In the genomic region with DNA sequence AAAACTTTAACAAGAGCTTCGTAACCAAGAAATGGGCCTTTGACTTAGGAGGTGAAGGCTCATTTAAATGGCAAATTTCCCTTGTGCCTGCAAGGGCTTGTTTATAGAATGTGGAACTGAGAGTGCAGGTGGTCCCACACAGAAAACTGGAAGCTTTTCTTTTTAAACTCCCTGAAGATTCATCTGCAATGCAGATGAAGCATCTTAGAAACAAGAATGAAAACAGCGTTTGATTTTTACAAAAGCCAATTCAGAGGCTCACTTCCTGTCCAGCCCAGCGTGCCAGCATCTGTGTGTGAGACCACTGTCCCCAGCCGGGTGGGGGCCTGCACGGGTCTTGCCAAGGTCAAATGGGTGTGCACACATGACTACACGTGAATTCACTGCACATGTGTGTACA, we compare ENCODE assay signal across 10 cellular contexts.
DNase-seq lines count a peak whose midpoint lies in the region; ATAC-seq, FAIRE-seq and TF ChIP-seq lines count a peak whose summit lies in the region.
"Had no signal": no experiment of that assay in that cellular context is flagged by ENCODE, and none has a peak within 500 bp of the region (broad histone marks: within the 10 kb centered on the region; RNA-seq: fewer than 3 reads in every experiment).

No MANE protein-coding gene starts in this region.

- RAD21 ChIA-PET in GM12878 (lab: Charles Lee; ENCODE audit: unreplicated experiment) = interaction anchor here (1.0 to 4.8 kb wide), 13 partner anchors 29 to 566 kb away, joined by 3 to 83 read pairs (median 4); no protein-coding TSS in a partner anchor

- no TSS peak for BruUV-seq in GM12878 (replicated peaks; lab: Mats Ljungman, UMichigan)

- peaks cover 0 to 6% of the 10 kb centered on the region in 2 donors for H3K4me1 Mint-ChIP-seq in natural killer cell
- H3K4me1 Mint-ChIP-seq in natural killer cell treated with Interleukin-12 subunit alpha and Interleukin-12 subunit beta and Interleukin-15 and Interleukin-18, amount 100 ng/mL, for 72 hours (ENCODE audit: low read depth in 2 of 2) = peaks cover 0 to 5% of the 10 kb centered on the region in 2 donors
- H3K4me1 Mint-ChIP-seq in activated T-helper 17 cell treated with anti-CD3 and anti-CD28 coated beads, Interleukin-2, amount 50 U/mL, for 72 hours = no peaks in the 10 kb centered on the region

- TF ChIP-seq POLR2A in GM12878 (IDR thresholded peaks at IDR 0.05; ENCODE audit: low read depth, low read length) = no peak

- in situ Hi-C loops in GM12878 (cut with MboI) = no loop called here

- peak overlapping the region; percentile 28; the same call in 1 of the 2 replicates for H3K4me3 ChIP-seq in GM12878
- no peak overlapping the region for H3K4me3 ChIP-seq in hepatocyte
- H3K4me3 ChIP-seq in smooth muscle cell = no peak overlapping the region
- H3K4me3 ChIP-seq: heart right ventricle, psoas muscle had no signal

- SMC1A ChIA-PET in GM12878 (lab: Charles Lee; ENCODE audit: uncharacterized antibody, unreplicated experiment) = interaction anchor here (0.9 to 12.9 kb wide), 10 partner anchors 45 to 564 kb away, joined by 3 to 352 read pairs (median 4); no protein-coding TSS in a partner anchor

- H3K9me3 ChIP-seq in GM12878 (replicated peaks; ENCODE audit: control insufficient read depth, insufficient read depth, low read length) = no peaks in the 10 kb centered on the region
- no peaks in the 10 kb centered on the region for H3K9me3 ChIP-seq in hepatocyte (ENCODE audit: low read depth)
- no peaks in the 10 kb centered on the region for H3K9me3 ChIP-seq in smooth muscle cell (replicated peaks; ENCODE audit: low read depth)
- H3K9me3 ChIP-seq: heart right ventricle, psoas muscle had no signal

- no peaks in the 10 kb centered on the region for H4K20me1 ChIP-seq in GM12878 (ENCODE audit: control insufficient read depth, insufficient read depth)
- no peaks in the 10 kb centered on the region for H4K20me1 ChIP-seq in hepatocyte (ENCODE audit: insufficient read depth, poor library complexity, severe bottlenecking)
- H4K20me1 ChIP-seq in smooth muscle cell (ENCODE audit: low read depth) = no peaks in the 10 kb centered on the region

- H3F3A ChIP-seq in smooth muscle cell (ENCODE audit: low read depth) = no peaks in the 10 kb centered on the region

- H3K4me1 ChIP-seq in GM12878 (ENCODE audit: control insufficient read depth, insufficient read depth, low read length) = peaks cover 40% of the 10 kb centered on the region
- peaks cover 15% of the 10 kb centered on the region for H3K4me1 ChIP-seq in hepatocyte (ENCODE audit: insufficient read depth)
- peaks cover 19% of the 10 kb centered on the region for H3K4me1 ChIP-seq in smooth muscle cell (ENCODE audit: low read depth)

- no peaks in the 10 kb centered on the region for H3K79me2 ChIP-seq in GM12878 (ENCODE audit: control insufficient read depth, insufficient read depth, low read length)
- H3K79me2 ChIP-seq in hepatocyte = no peaks in the 10 kb centered on the region
- H3K79me2 ChIP-seq in smooth muscle cell (ENCODE audit: low read depth) = no peaks in the 10 kb centered on the region

- TF ChIP-seq EP300 in GM12878 (IDR thresholded peaks at IDR 0.05; ENCODE audit: borderline replicate concordance in 1 of 2, control insufficient read depth in 1 of 2, low read depth in 2 of 2, low read length in 2 of 2) = peak; percentile 53 to 56; a peak in 2 of 4 replicates

- intact Hi-C loops in natural killer cell (cut with micrococcal nuclease) = no loop called here
- intact Hi-C loops in GM12878 (cut with micrococcal nuclease; ENCODE audit: unreplicated experiment) = loop anchor here (1.0 kb wide), 1 partner anchor 352 kb away; no protein-coding TSS in a partner anchor

- H3K4me2 ChIP-seq in GM12878 (ENCODE audit: control insufficient read depth, insufficient read depth) = peak overlapping the region; percentile 89
- H3K4me2 ChIP-seq in hepatocyte = no peak overlapping the region
- no peak overlapping the region for H3K4me2 ChIP-seq in smooth muscle cell

- H3K4me3 Mint-ChIP-seq in natural killer cell = peak overlapping the region; percentile 31
- no peak overlapping the region for H3K4me3 Mint-ChIP-seq in natural killer cell treated with Interleukin-12 subunit alpha and Interleukin-12 subunit beta and Interleukin-15 and Interleukin-18, amount 100 ng/mL, for 72 hours
- H3K4me3 Mint-ChIP-seq in activated T-helper 17 cell treated with anti-CD3 and anti-CD28 coated beads, Interleukin-2, amount 50 U/mL, for 72 hours = no peak overlapping the region

- no peak overlapping the region for H3K27ac Mint-ChIP-seq in natural killer cell
- H3K27ac Mint-ChIP-seq in natural killer cell treated with Interleukin-12 subunit alpha and Interleukin-12 subunit beta and Interleukin-15 and Interleukin-18, amount 100 ng/mL, for 72 hours = no peak overlapping the region
- no peak overlapping the region for H3K27ac Mint-ChIP-seq in activated T-helper 17 cell treated with anti-CD3 and anti-CD28 coated beads, Interleukin-2, amount 50 U/mL, for 72 hours

- H3K36me3 Mint-ChIP-seq in natural killer cell = no peaks in the 10 kb centered on the region
- no peaks in the 10 kb centered on the region for H3K36me3 Mint-ChIP-seq in natural killer cell treated with Interleukin-12 subunit alpha and Interleukin-12 subunit beta and Interleukin-15 and Interleukin-18, amount 100 ng/mL, for 72 hours
- no peaks in the 10 kb centered on the region for H3K36me3 Mint-ChIP-seq in activated T-helper 17 cell treated with anti-CD3 and anti-CD28 coated beads, Interleukin-2, amount 50 U/mL, for 72 hours (ENCODE audit: low read depth)

- no peaks in the 10 kb centered on the region for H3K27me3 ChIP-seq in GM12878 (replicated peaks in 1 of 2; ENCODE audit: control insufficient read depth in 2 of 2, insufficient read depth in 2 of 2, low read length in 1 of 2)
- H3K27me3 ChIP-seq in hepatocyte = no peaks in the 10 kb centered on the region
- H3K27me3 ChIP-seq in smooth muscle cell (ENCODE audit: low read depth) = no peaks in the 10 kb centered on the region
- H3K27me3 ChIP-seq: heart right ventricle had no signal

- TF ChIP-seq RAD21 in GM12878 (IDR thresholded peaks at IDR 0.05; ENCODE audit: insufficient read depth, low read depth, low read length) = no peak

- no peaks in the 10 kb centered on the region for H3K9me2 ChIP-seq in hepatocyte (replicated peaks; ENCODE audit: insufficient read depth)

- no peaks in the 10 kb centered on the region for H3K9me3 Mint-ChIP-seq in natural killer cell
- H3K9me3 Mint-ChIP-seq in natural killer cell treated with Interleukin-12 subunit alpha and Interleukin-12 subunit beta and Interleukin-15 and Interleukin-18, amount 100 ng/mL, for 72 hours = no peaks in the 10 kb centered on the region
- no peaks in the 10 kb centered on the region for H3K9me3 Mint-ChIP-seq in activated T-helper 17 cell treated with anti-CD3 and anti-CD28 coated beads, Interleukin-2, amount 50 U/mL, for 72 hours

- WGBS in GM12878 (ENCODE audit: insufficient coverage, insufficient replicate concordance, low lambda C conversion rate, missing lambda C conversion rate) = 0% methylated on average over 6 of the region's 6 CpGs
- 71% methylated on average over 6 of the region's 6 CpGs for WGBS in hepatocyte (ENCODE audit: low lambda C conversion rate, missing lambda C conversion rate)
- WGBS in smooth muscle cell (ENCODE audit: low lambda C conversion rate) = 89% methylated on average over 6 of the region's 6 CpGs

- TF ChIP-seq CTCF in natural killer cell (IDR thresholded peaks at IDR 0.05) = no peak
- no peak for TF ChIP-seq CTCF in GM12878 (IDR thresholded peaks at IDR 0.05 in 2 of 3, conservative IDR thresholded peaks at IDR 0.05 in 1 of 3; ENCODE audit: control insufficient read depth in 2 of 3, extremely low read depth in 1 of 3, insufficient read depth in 1 of 3, low read depth in 3 of 3, low read length in 3 of 3)
- no peak for TF ChIP-seq CTCF in hepatocyte (IDR thresholded peaks at IDR 0.05; ENCODE audit: poor library complexity)
- TF ChIP-seq CTCF in smooth muscle cell (IDR thresholded peaks at IDR 0.05; ENCODE audit: borderline replicate concordance, insufficient read depth, poor library complexity, severe bottlenecking) = no peak

- CTCF ChIA-PET in GM12878 (lab: Yijun Ruan, JAX) = interaction anchor here (0.9 to 11.7 kb wide), 11 partner anchors 19 to 564 kb away, joined by 3 to 455 read pairs (median 5); no protein-coding TSS in a partner anchor

- DNase-seq in natural killer cell (no peak), GM12878 (ENCODE audit: low read depth, low spot score) (peak; percentile 72), hepatocyte (ENCODE audit: low spot score) (no peak), smooth muscle cell (lab: John Stamatoyannopoulos, UW; ENCODE audit: unreplicated experiment) (no peak), NCI-H226 (no peak)
- no peak for DNase-seq in natural killer cell treated with Interleukin-12 subunit alpha and Interleukin-12 subunit beta and Interleukin-15 and Interleukin-18, amount 100 ng/mL, for 72 hours (ENCODE audit: low spot score)
- DNase-seq: psoas muscle had no signal

- POLR2A ChIA-PET in GM12878 (lab: Charles Lee) = interaction anchor here (1.0 to 1.1 kb wide), 2 partner anchors 353 to 356 kb away, joined by 3 read pairs; no protein-coding TSS in a partner anchor

- H3K36me3 ChIP-seq in GM12878 (ENCODE audit: control insufficient read depth in 2 of 2, insufficient read depth in 2 of 2, low read length in 1 of 2) = no peaks in the 10 kb centered on the region
- H3K36me3 ChIP-seq in hepatocyte (replicated peaks; ENCODE audit: insufficient read depth, low read depth) = no peaks in the 10 kb centered on the region
- no peaks in the 10 kb centered on the region for H3K36me3 ChIP-seq in smooth muscle cell (ENCODE audit: low read depth)
- H3K36me3 ChIP-seq: heart right ventricle had no signal

- no peaks in the 10 kb centered on the region for H3K27me3 Mint-ChIP-seq in natural killer cell (ENCODE audit: low read depth in 2 of 2)
- H3K27me3 Mint-ChIP-seq in natural killer cell treated with Interleukin-12 subunit alpha and Interleukin-12 subunit beta and Interleukin-15 and Interleukin-18, amount 100 ng/mL, for 72 hours = no peaks in the 10 kb centered on the region
- H3K27me3 Mint-ChIP-seq in activated T-helper 17 cell treated with anti-CD3 and anti-CD28 coated beads, Interleukin-2, amount 50 U/mL, for 72 hours = peaks cover 14% of the 10 kb centered on the region

- ATAC-seq in natural killer cell (no peak), HG02938 (IDR thresholded peaks at IDR 0.05; ENCODE audit: unreplicated experiment) (peak; percentile 66), GM12878 (peak; percentile 82)
- no peak for ATAC-seq in natural killer cell treated with Interleukin-12 subunit alpha and Interleukin-12 subunit beta and Interleukin-15 and Interleukin-18, amount 100 ng/mL, for 72 hours
- no peak for ATAC-seq in activated T-helper 17 cell treated with anti-CD3 and anti-CD28 coated beads, Interleukin-2, amount 50 U/mL, for 72 hours (replicated peaks)
- ATAC-seq: heart right ventricle, psoas muscle had no signal

- H3K27ac ChIP-seq in GM12878 (ENCODE audit: control insufficient read depth, insufficient read depth) = peak overlapping the region; percentile 91
- H3K27ac ChIP-seq in hepatocyte = no peak overlapping the region
- H3K27ac ChIP-seq in smooth muscle cell (ENCODE audit: low read depth) = no peak overlapping the region
- H3K27ac ChIP-seq: psoas muscle had no signal

- H3K9ac ChIP-seq in GM12878 (ENCODE audit: control insufficient read depth, insufficient read depth, low read length) (peak overlapping the region; percentile 58; the same call in 1 of the 2 replicates), smooth muscle cell (ENCODE audit: low read depth) (no peak overlapping the region)

- FAIRE-seq in GM12878 (lab: Jason Lieb, UNC) = peak; percentile 96

- H2AFZ ChIP-seq in GM12878 (ENCODE audit: control insufficient read depth, low read depth, low read length) (peak overlapping the region; percentile 75), hepatocyte (no peak overlapping the region), smooth muscle cell (ENCODE audit: low read depth) (no peak overlapping the region)

Comparison
In these comparisons a context has a peak if more than half of its experiments do, and no peak if none do; other contexts are left out.
1. ATAC-seq: peak in HG02938 (single experiment) and GM12878 (single experiment); none in natural killer cell (0 of 3), natural killer cell treated with Interleukin-12 subunit alpha and Interleukin-12 subunit beta and Interleukin-15 and Interleukin-18, amount 100 ng/mL, for 72 hours (0 of 2) and activated T-helper 17 cell treated with anti-CD3 and anti-CD28 coated beads, Interleukin-2, amount 50 U/mL, for 72 hours (single experiment).